Comparison of ENCODE assay signal across 17 cellular contexts in genomic region chr7:2936301-2936700, GRCh38.
"Had no signal": no experiment of that assay in that cellular context is flagged by ENCODE, and none has a peak within 500 bp of the region (broad histone marks: within the 10 kb centered on the region; RNA-seq: fewer than 3 reads in every experiment).

No MANE protein-coding gene starts in this region.

- H3K27ac ChIP-seq: adrenal gland, dorsolateral prefrontal cortex, ovary, SJSA1, tibial artery had no signal

- FAIRE-seq: TTC549 had no signal

- H3K36me3 ChIP-seq: adrenal gland, ovary, SJSA1, tibial artery had no signal

- H3K9me3 ChIP-seq: adrenal gland, ovary, SJSA1, tibial artery had no signal

- H3K27me3 Mint-ChIP-seq: activated CD4-positive, alpha-beta T cell treated with anti-CD3 and anti-CD28 coated beads for 36 hours; naive thymus-derived CD8-positive, alpha-beta T cell had no signal

- H3K4me3 Mint-ChIP-seq: activated CD4-positive, alpha-beta T cell treated with anti-CD3 and anti-CD28 coated beads for 36 hours; naive thymus-derived CD8-positive, alpha-beta T cell; WTC11 had no signal

- H3K4me1 ChIP-seq: adrenal gland, tibial artery had no signal

- ATAC-seq: activated CD4-positive, alpha-beta T cell treated with anti-CD3 and anti-CD28 coated beads for 36 hours; naive thymus-derived CD8-positive, alpha-beta T cell; stimulated activated naive CD8-positive, alpha-beta T cell treated with anti-CD3 and anti-CD28 coated beads, Interleukin-15, Interleukin-2, amounts not matched to agents 100 U/mL and 50 U/mL, for 24 hours; WTC11 had no signal

- DNase-seq: activated CD4-positive, alpha-beta T cell treated with anti-CD3 and anti-CD28 coated beads for 36 hours; activated CD4-positive, alpha-beta T cell treated with anti-CD3 and anti-CD28 coated beads, Interleukin-2, amount 50 U/mL, for 48 hours; activated T-cell treated with anti-CD3 and anti-CD28 coated beads, Interleukin-2, amount 50 U/mL, for 1 hour; mesendoderm; stimulated activated CD4-positive, alpha-beta T cell treated with anti-CD3 and anti-CD28 coated beads, Interleukin-12 subunit alpha, Interleukin-12 subunit beta, amount 100 ng/mL, for 4 hours; stimulated activated CD4-positive, alpha-beta T cell treated with anti-CD3 and anti-CD28 coated beads, Interleukin-1b, Interleukin-23, amount 100 ng/mL, for 48 hours; stimulated activated naive CD8-positive, alpha-beta T cell treated with anti-CD3 and anti-CD28 coated beads, Interleukin-15, Interleukin-2, amounts not matched to agents 100 U/mL and 50 U/mL, for 24 hours; substantia nigra; SW 1271 had no signal

- H3K9me3 Mint-ChIP-seq: naive thymus-derived CD8-positive, alpha-beta T cell; WTC11 had no signal

- H3K27ac Mint-ChIP-seq: WTC11 had no signal

- H3K4me3 ChIP-seq: adrenal gland, dorsolateral prefrontal cortex, ovary, SJSA1, tibial artery had no signal

- H3K27me3 ChIP-seq: adrenal gland, ovary had no signal
